ENCODE assay signal across 10 cellular contexts in genomic region chr12:57735952-57736742, GRCh38. TPM values are rescaled to one million over a fixed set of nuclear protein-coding genes. Genes with fewer than 3 reads are reported as not detected.
DNase-seq lines count a peak whose midpoint lies in the region; ATAC-seq, FAIRE-seq and TF ChIP-seq lines count a peak whose summit lies in the region.
"Had no signal": no experiment of that assay in that cellular context is flagged by ENCODE, and none has a peak within 500 bp of the region (broad histone marks: within the 10 kb centered on the region; RNA-seq: fewer than 3 reads in every experiment).

No MANE protein-coding gene starts in this region.

- in situ Hi-C loops in HepG2 (cut with HindIII; ENCODE audit: extremely low pct_ligation_motif_present, low pct_unique_long_range_greater_than_20kb): no loop called here

- TF ChIP-seq EP300 in HepG2 (IDR thresholded peaks at IDR 0.05; ENCODE audit: low read depth in 2 of 2, low read length in 2 of 2) (no peak), HepG2 (CRISPR knock-in tag; IDR thresholded peaks at IDR 0.05; ENCODE audit: borderline replicate concordance) (no peak)

- TF ChIP-seq RAD21 in HepG2 (CRISPR knock-in tag; IDR thresholded peaks at IDR 0.05): peak; percentile 62; the same call in 1 of the 2 replicates

- peak in 1 of 7 experiments; percentile 11 for TF ChIP-seq CTCF in body of pancreas (IDR thresholded peaks at IDR 0.05)
- TF ChIP-seq CTCF in HepG2 (CRISPR knock-in tag; IDR thresholded peaks at IDR 0.05): peak; percentile 71

- no peaks in the 10 kb centered on the region for H3K9me3 Mint-ChIP-seq in activated T-cell treated with anti-CD3 and anti-CD28 coated beads, Interleukin-2, amount 50 U/mL, for 72 hours

- no peak for FAIRE-seq in HepG2 (lab: Jason Lieb, UNC)
- FAIRE-seq: colon, GM18507 had no signal

- H3K9me3 ChIP-seq in body of pancreas (no peaks in the 10 kb centered on the region), HepG2 (ENCODE audit: low read length) (no peaks in the 10 kb centered on the region)

- no peaks in the 10 kb centered on the region for H4K20me1 ChIP-seq in HepG2 (ENCODE audit: insufficient read depth, low read length)

- POLR2A ChIA-PET in HepG2 (lab: Yijun Ruan, JAX): interaction anchor here (1.2 to 3.3 kb wide), 6 partner anchors 8 to 189 kb away, joined by 3 to 29 read pairs (median 4); partner anchors contain the start of genes CDK4, DCTN2 and TSPAN31

- CTCF ChIA-PET in HepG2 (lab: Yijun Ruan, JAX; ENCODE audit: low intra/inter-chr PET ratio, low total read pairs): interaction anchor here (1.8 kb wide), 1 partner anchor 10 kb away, joined by 6 read pairs; no protein-coding TSS in a partner anchor

- no peaks in the 10 kb centered on the region for H3K79me2 ChIP-seq in HepG2 (ENCODE audit: insufficient read depth, low read length)

- H3K9ac ChIP-seq in HepG2 (ENCODE audit: insufficient read depth, low read depth, low read length): no peak overlapping the region

- ATAC-seq in body of pancreas: peak; percentile 19
- ATAC-seq in HepG2: peak; percentile 78
- no peak for ATAC-seq in GM18502 (IDR thresholded peaks at IDR 0.05; ENCODE audit: poor library complexity, unreplicated experiment)
- no peak for ATAC-seq in HG03469 (IDR thresholded peaks at IDR 0.05; ENCODE audit: unreplicated experiment)
- ATAC-seq in activated T-cell treated with anti-CD3 and anti-CD28 coated beads, Interleukin-2, amount 50 U/mL, for 72 hours (replicated peaks in 1 of 2): no peak

- peaks cover 11 to 48% of the 10 kb centered on the region in 2 donors for H3K27me3 ChIP-seq in body of pancreas
- H3K27me3 ChIP-seq in HepG2 (ENCODE audit: control insufficient read depth in 1 of 2, insufficient read depth in 2 of 2, low read length in 2 of 2): peaks cover 12 to 64% of the 10 kb centered on the region in 2 experiments; a peak in 4 of 5 replicates

- H3K4me3 ChIP-seq in body of pancreas (no peak overlapping the region), HepG2 (replicated peaks in 1 of 3; ENCODE audit: insufficient read depth in 1 of 3, low read depth in 2 of 3, low read length in 3 of 3) (peak overlapping the region; percentile 48 to 73 (median 49))

- H3K27ac ChIP-seq in body of pancreas (no peak overlapping the region), HepG2 (ENCODE audit: extremely low read length, insufficient read depth, low read length) (no peak overlapping the region)

- H3K36me3 ChIP-seq in body of pancreas (replicated peaks in 1 of 2; ENCODE audit: insufficient read depth in 1 of 2, low read depth in 2 of 2): no peaks in the 10 kb centered on the region
- H3K36me3 ChIP-seq in HepG2 (replicated peaks in 1 of 2; ENCODE audit: control insufficient read depth in 1 of 2, insufficient read depth in 2 of 2, low read length in 2 of 2): no peaks in the 10 kb centered on the region

- H3K4me3 Mint-ChIP-seq in activated T-cell treated with anti-CD3 and anti-CD28 coated beads, Interleukin-2, amount 50 U/mL, for 72 hours: no peak overlapping the region

- peaks cover 2 to 11% of the 10 kb centered on the region in 2 donors for H3K36me3 Mint-ChIP-seq in activated T-cell treated with anti-CD3 and anti-CD28 coated beads, Interleukin-2, amount 50 U/mL, for 72 hours (ENCODE audit: insufficient read depth in 2 of 2)

- DNase-seq in AG08395 (ENCODE audit: low spot score) (peak; percentile 41), HuH-7.5 (ENCODE audit: low spot score) (peak; percentile 86), body of pancreas (peak in 1 of 4 donors; percentile 25), HepG2 (ENCODE audit: low spot score) (peak; percentile 37)
- DNase-seq in stimulated activated CD4-positive, alpha-beta T cell treated with anti-CD3 and anti-CD28 coated beads, Interleukin-2, amount 100 ng/mL, for 24 hours: no peak
- no peak for DNase-seq in activated T-cell treated with anti-CD3 and anti-CD28 coated beads, Interleukin-2, amount 50 U/mL, for 72 hours

- no peaks in the 10 kb centered on the region for H3K27me3 Mint-ChIP-seq in activated T-cell treated with anti-CD3 and anti-CD28 coated beads, Interleukin-2, amount 50 U/mL, for 72 hours (ENCODE audit: low read depth)

- peaks cover 32% of the 10 kb centered on the region for H3K4me1 Mint-ChIP-seq in activated T-cell treated with anti-CD3 and anti-CD28 coated beads, Interleukin-2, amount 50 U/mL, for 72 hours (ENCODE audit: low read depth)

- intact Hi-C loops in body of pancreas (cut with DNase I): no loop called here
- intact Hi-C loops in HepG2 (cut with micrococcal nuclease; ENCODE audit: unreplicated experiment): loop anchor here (5.0 kb wide), 2 partner anchors 44 to 154 kb away; partner anchors contain the start of gene OS9

- H2AFZ ChIP-seq in HepG2 (ENCODE audit: low read length): no peak overlapping the region

- BruUV-seq in HepG2 (replicated peaks; lab: Mats Ljungman, UMichigan): no TSS peak

- no peak overlapping the region for H3K27ac Mint-ChIP-seq in activated T-cell treated with anti-CD3 and anti-CD28 coated beads, Interleukin-2, amount 50 U/mL, for 72 hours

- H3K4me1 ChIP-seq in body of pancreas: peaks cover 31% of the 10 kb centered on the region
- peaks cover 42% of the 10 kb centered on the region for H3K4me1 ChIP-seq in HepG2 (ENCODE audit: insufficient read depth, low read length)

- WGBS in body of pancreas, 2 donors: 17 to 18% methylated on average over 24 to 45 of the region's 49 CpGs
- under 1% methylated on average over 22 of the region's 49 CpGs for WGBS in HepG2 (ENCODE audit: low lambda C conversion rate)

- H3K4me2 ChIP-seq in HepG2 (ENCODE audit: low read depth, low read length): peak overlapping the region; percentile 94

- no peak for TF ChIP-seq POLR2A in body of pancreas (IDR thresholded peaks at IDR 0.05)
- no peak for TF ChIP-seq POLR2A in HepG2 (IDR thresholded peaks at IDR 0.05; ENCODE audit: insufficient read depth in 1 of 2, low read depth in 2 of 2, low read length in 2 of 2)

RNA-seq across cellular contexts. Expression of gene AGAP2, which starts 2.4 kb away (rescaled TPM):
- total RNA-seq in body of pancreas: 1 to 10 TPM in 1 of 2 donors, under 1 TPM in 1; 0.33 to 1.0 TPM
- 0.38 and 0.81 TPM in 2 replicates for total RNA-seq in HepG2 (2016; rRNA removed; fragmentation: Illumina TruSeq; extraction: Trizol)
- total RNA-seq in HepG2 (2016; cell fraction: cytosol; rRNA removed; fragmentation: Illumina TruSeq; extraction: Trizol; ENCODE audit: low read depth): 0.10 and 0.18 TPM in 2 replicates
- total RNA-seq in HepG2 (2016; cell fraction: insoluble cytoplasmic fraction; rRNA removed; fragmentation: Illumina TruSeq; extraction: Trizol): 0.45 and 0.91 TPM in 2 replicates
- 0.24 and 0.49 TPM in 2 replicates for total RNA-seq in HepG2 (2016; cell fraction: membrane; rRNA removed; fragmentation: Illumina TruSeq; extraction: Trizol)
- 0.44 and 0.71 TPM in 2 replicates for total RNA-seq in HepG2 (2016; cell fraction: nucleus; rRNA removed; fragmentation: Illumina TruSeq; extraction: Trizol)
- 0.45 and 0.73 TPM in 2 replicates for polyA plus RNA-seq in HepG2 (2011; rRNA removed)
- polyA plus RNA-seq in HepG2 (2011; cell fraction: cytosol; rRNA removed): 0.50 and 0.87 TPM in 2 replicates
- polyA plus RNA-seq in HepG2 (2011; cell fraction: nucleus; rRNA removed): 1.0 and 1.5 TPM in 2 replicates
- polyA plus RNA-seq in HepG2 (2012): 0.23 and 0.31 TPM in 2 replicates
- 0.33 and 0.42 TPM in 2 replicates for polyA plus RNA-seq in HepG2 (2016; cell fraction: cytosol; fragmentation: Illumina TruSeq; extraction: Trizol; ENCODE audit: low read depth)
- polyA plus RNA-seq in HepG2 (2016; cell fraction: insoluble cytoplasmic fraction; fragmentation: Illumina TruSeq; extraction: Trizol; ENCODE audit: low read depth): 0.57 and 0.95 TPM in 2 replicates
- 0.10 and 0.23 TPM in 2 replicates for polyA plus RNA-seq in HepG2 (2016; cell fraction: membrane; fragmentation: Illumina TruSeq; extraction: Trizol; ENCODE audit: low read depth)
- 0.37 and 1.3 TPM in 2 replicates for polyA plus RNA-seq in HepG2 (2016; cell fraction: nucleus; fragmentation: Illumina TruSeq; extraction: Trizol; ENCODE audit: insufficient read depth, low read depth)
- 0.42 and 0.96 TPM in 2 replicates for polyA minus RNA-seq in HepG2 (2011; rRNA and poly(A)+ RNA removed; ENCODE audit: low replicate concordance)
- 0.70 and 0.79 TPM in 2 replicates for polyA minus RNA-seq in HepG2 (2011; cell fraction: cytosol; rRNA and poly(A)+ RNA removed)
- 0.90 and 1.5 TPM in 2 replicates for polyA minus RNA-seq in HepG2 (2011; cell fraction: nucleus; rRNA and poly(A)+ RNA removed)
- 10 to 100 TPM; 21.7 to 26.9 TPM for total RNA-seq in activated T-cell treated with anti-CD3 and anti-CD28 coated beads, Interleukin-2, amount 50 U/mL, for 72 hours

RNA-seq across cellular contexts. Expression of gene TSPAN31, which starts 8.7 kb away (rescaled TPM):
- total RNA-seq in body of pancreas (10 to 100 TPM; 33.7 to 36.9 TPM), HepG2 (2016; rRNA removed; fragmentation: Illumina TruSeq; extraction: Trizol) (5.4 and 10.4 TPM in 2 replicates)
- total RNA-seq in HepG2 (2016; cell fraction: cytosol; rRNA removed; fragmentation: Illumina TruSeq; extraction: Trizol; ENCODE audit: low read depth): 3.1 and 3.3 TPM in 2 replicates
- 7.8 and 11.5 TPM in 2 replicates for total RNA-seq in HepG2 (2016; cell fraction: insoluble cytoplasmic fraction; rRNA removed; fragmentation: Illumina TruSeq; extraction: Trizol)
- 6.1 and 6.3 TPM in 2 replicates for total RNA-seq in HepG2 (2016; cell fraction: membrane; rRNA removed; fragmentation: Illumina TruSeq; extraction: Trizol)
- total RNA-seq in HepG2 (2016; cell fraction: nucleus; rRNA removed; fragmentation: Illumina TruSeq; extraction: Trizol): 8.7 and 15.1 TPM in 2 replicates
- polyA plus RNA-seq in HepG2 (2011; rRNA removed): 24.6 and 27.3 TPM in 2 replicates
- 19.3 and 22.2 TPM in 2 replicates for polyA plus RNA-seq in HepG2 (2011; cell fraction: cytosol; rRNA removed)
- 26.2 and 31.2 TPM in 2 replicates for polyA plus RNA-seq in HepG2 (2011; cell fraction: nucleus; rRNA removed)
- polyA plus RNA-seq in HepG2 (2012): 17.1 and 17.8 TPM in 2 replicates
- polyA plus RNA-seq in HepG2 (2016; cell fraction: cytosol; fragmentation: Illumina TruSeq; extraction: Trizol; ENCODE audit: low read depth): 3.2 and 4.3 TPM in 2 replicates
- polyA plus RNA-seq in HepG2 (2016; cell fraction: insoluble cytoplasmic fraction; fragmentation: Illumina TruSeq; extraction: Trizol; ENCODE audit: low read depth): 6.6 and 6.9 TPM in 2 replicates
- 4.9 and 7.9 TPM in 2 replicates for polyA plus RNA-seq in HepG2 (2016; cell fraction: membrane; fragmentation: Illumina TruSeq; extraction: Trizol; ENCODE audit: low read depth)
- polyA plus RNA-seq in HepG2 (2016; cell fraction: nucleus; fragmentation: Illumina TruSeq; extraction: Trizol; ENCODE audit: insufficient read depth, low read depth): 22.0 and 24.1 TPM in 2 replicates
- polyA minus RNA-seq in HepG2 (2011; rRNA and poly(A)+ RNA removed; ENCODE audit: low replicate concordance): 8.6 and 23.9 TPM in 2 replicates
- polyA minus RNA-seq in HepG2 (2011; cell fraction: cytosol; rRNA and poly(A)+ RNA removed): 5.8 and 8.3 TPM in 2 replicates
- 14.9 and 21.0 TPM in 2 replicates for polyA minus RNA-seq in HepG2 (2011; cell fraction: nucleus; rRNA and poly(A)+ RNA removed)
- 10 to 100 TPM; 18.2 to 19.6 TPM for total RNA-seq in activated T-cell treated with anti-CD3 and anti-CD28 coated beads, Interleukin-2, amount 50 U/mL, for 72 hours

RNA-seq across cellular contexts. Expression of gene CDK4, which starts 16.0 kb away (rescaled TPM):
- total RNA-seq in body of pancreas (10 to 100 TPM; 27.0 to 81.2 TPM), HepG2 (2016; rRNA removed; fragmentation: Illumina TruSeq; extraction: Trizol) (209 and 255 TPM in 2 replicates)
- 114 and 177 TPM in 2 replicates for total RNA-seq in HepG2 (2016; cell fraction: cytosol; rRNA removed; fragmentation: Illumina TruSeq; extraction: Trizol; ENCODE audit: low read depth)
- total RNA-seq in HepG2 (2016; cell fraction: insoluble cytoplasmic fraction; rRNA removed; fragmentation: Illumina TruSeq; extraction: Trizol): 213 and 245 TPM in 2 replicates
- total RNA-seq in HepG2 (2016; cell fraction: membrane; rRNA removed; fragmentation: Illumina TruSeq; extraction: Trizol): 203 and 282 TPM in 2 replicates
- 105 and 134 TPM in 2 replicates for total RNA-seq in HepG2 (2016; cell fraction: nucleus; rRNA removed; fragmentation: Illumina TruSeq; extraction: Trizol)
- 171 and 191 TPM in 2 replicates for polyA plus RNA-seq in HepG2 (2011; rRNA removed)
- 223 and 255 TPM in 2 replicates for polyA plus RNA-seq in HepG2 (2011; cell fraction: cytosol; rRNA removed)
- 58.2 and 58.6 TPM in 2 replicates for polyA plus RNA-seq in HepG2 (2011; cell fraction: nucleus; rRNA removed)
- 68.6 and 92.8 TPM in 2 replicates for polyA plus RNA-seq in HepG2 (2012)
- 148 and 226 TPM in 2 replicates for polyA plus RNA-seq in HepG2 (2016; cell fraction: cytosol; fragmentation: Illumina TruSeq; extraction: Trizol; ENCODE audit: low read depth)
- 315 and 325 TPM in 2 replicates for polyA plus RNA-seq in HepG2 (2016; cell fraction: insoluble cytoplasmic fraction; fragmentation: Illumina TruSeq; extraction: Trizol; ENCODE audit: low read depth)
- 208 and 297 TPM in 2 replicates for polyA plus RNA-seq in HepG2 (2016; cell fraction: membrane; fragmentation: Illumina TruSeq; extraction: Trizol; ENCODE audit: low read depth)
- polyA plus RNA-seq in HepG2 (2016; cell fraction: nucleus; fragmentation: Illumina TruSeq; extraction: Trizol; ENCODE audit: insufficient read depth, low read depth): 175 and 177 TPM in 2 replicates
- 141 and 375 TPM in 2 replicates for polyA minus RNA-seq in HepG2 (2011; rRNA and poly(A)+ RNA removed; ENCODE audit: low replicate concordance)
- 49.7 and 59.9 TPM in 2 replicates for polyA minus RNA-seq in HepG2 (2011; cell fraction: cytosol; rRNA and poly(A)+ RNA removed)
- 72.6 and 80.6 TPM in 2 replicates for polyA minus RNA-seq in HepG2 (2011; cell fraction: nucleus; rRNA and poly(A)+ RNA removed)
- 100 to 1,000 TPM; 150 to 154 TPM for total RNA-seq in activated T-cell treated with anti-CD3 and anti-CD28 coated beads, Interleukin-2, amount 50 U/mL, for 72 hours

RNA-seq across cellular contexts. Expression of gene MARCHF9, which starts 18.8 kb away (rescaled TPM):
- total RNA-seq in body of pancreas (1 to 10 TPM; 5.2 to 9.9 TPM), HepG2 (2016; rRNA removed; fragmentation: Illumina TruSeq; extraction: Trizol) (2.7 and 5.7 TPM in 2 replicates)
- 3.9 and 5.1 TPM in 2 replicates for total RNA-seq in HepG2 (2016; cell fraction: cytosol; rRNA removed; fragmentation: Illumina TruSeq; extraction: Trizol; ENCODE audit: low read depth)
- 3.4 and 4.7 TPM in 2 replicates for total RNA-seq in HepG2 (2016; cell fraction: insoluble cytoplasmic fraction; rRNA removed; fragmentation: Illumina TruSeq; extraction: Trizol)
- 5.9 and 6.2 TPM in 2 replicates for total RNA-seq in HepG2 (2016; cell fraction: membrane; rRNA removed; fragmentation: Illumina TruSeq; extraction: Trizol)
- 3.4 and 4.3 TPM in 2 replicates for total RNA-seq in HepG2 (2016; cell fraction: nucleus; rRNA removed; fragmentation: Illumina TruSeq; extraction: Trizol)
- 9.6 and 14.5 TPM in 2 replicates for polyA plus RNA-seq in HepG2 (2011; rRNA removed)
- polyA plus RNA-seq in HepG2 (2011; cell fraction: cytosol; rRNA removed): 8.1 and 8.8 TPM in 2 replicates
- 15.5 and 17.5 TPM in 2 replicates for polyA plus RNA-seq in HepG2 (2011; cell fraction: nucleus; rRNA removed)
- polyA plus RNA-seq in HepG2 (2012): 7.7 and 10.3 TPM in 2 replicates
- polyA plus RNA-seq in HepG2 (2016; cell fraction: cytosol; fragmentation: Illumina TruSeq; extraction: Trizol; ENCODE audit: low read depth): 2.7 and 3.1 TPM in 2 replicates
- polyA plus RNA-seq in HepG2 (2016; cell fraction: insoluble cytoplasmic fraction; fragmentation: Illumina TruSeq; extraction: Trizol; ENCODE audit: low read depth): 5.0 and 8.0 TPM in 2 replicates
- 5.8 TPM in 2 replicates for polyA plus RNA-seq in HepG2 (2016; cell fraction: membrane; fragmentation: Illumina TruSeq; extraction: Trizol; ENCODE audit: low read depth)
- 13.4 and 15.4 TPM in 2 replicates for polyA plus RNA-seq in HepG2 (2016; cell fraction: nucleus; fragmentation: Illumina TruSeq; extraction: Trizol; ENCODE audit: insufficient read depth, low read depth)
- polyA minus RNA-seq in HepG2 (2011; rRNA and poly(A)+ RNA removed; ENCODE audit: low replicate concordance): 12.1 and 12.5 TPM in 2 replicates
- polyA minus RNA-seq in HepG2 (2011; cell fraction: cytosol; rRNA and poly(A)+ RNA removed): 4.1 and 4.5 TPM in 2 replicates
- polyA minus RNA-seq in HepG2 (2011; cell fraction: nucleus; rRNA and poly(A)+ RNA removed): 3.7 and 5.3 TPM in 2 replicates
- total RNA-seq in activated T-cell treated with anti-CD3 and anti-CD28 coated beads, Interleukin-2, amount 50 U/mL, for 72 hours: 10 to 100 TPM; 30.2 to 32.9 TPM

RNA-seq across cellular contexts. Expression of gene CYP27B1, which starts 30.7 kb away (rescaled TPM):
- total RNA-seq in body of pancreas (1 to 10 TPM; 2.6 to 3.6 TPM), HepG2 (2016; rRNA removed; fragmentation: Illumina TruSeq; extraction: Trizol) (0.97 and 2.3 TPM in 2 replicates)
- total RNA-seq in HepG2 (2016; cell fraction: cytosol; rRNA removed; fragmentation: Illumina TruSeq; extraction: Trizol; ENCODE audit: low read depth): 0.51 and 0.53 TPM in 2 replicates
- 0.70 and 2.8 TPM in 2 replicates for total RNA-seq in HepG2 (2016; cell fraction: insoluble cytoplasmic fraction; rRNA removed; fragmentation: Illumina TruSeq; extraction: Trizol)
- total RNA-seq in HepG2 (2016; cell fraction: membrane; rRNA removed; fragmentation: Illumina TruSeq; extraction: Trizol): 0.79 and 0.83 TPM in 2 replicates
- total RNA-seq in HepG2 (2016; cell fraction: nucleus; rRNA removed; fragmentation: Illumina TruSeq; extraction: Trizol): 4.1 and 5.2 TPM in 2 replicates
- polyA plus RNA-seq in HepG2 (2011; rRNA removed): 3.0 and 3.4 TPM in 2 replicates
- polyA plus RNA-seq in HepG2 (2011; cell fraction: cytosol; rRNA removed): 0.86 and 1.2 TPM in 2 replicates
- 19.6 and 23.7 TPM in 2 replicates for polyA plus RNA-seq in HepG2 (2011; cell fraction: nucleus; rRNA removed)
- 1.4 and 2.3 TPM in 2 replicates for polyA plus RNA-seq in HepG2 (2012)
- polyA plus RNA-seq in HepG2 (2016; cell fraction: cytosol; fragmentation: Illumina TruSeq; extraction: Trizol; ENCODE audit: low read depth): 0.29 and 0.36 TPM in 2 replicates
- 1.1 and 1.2 TPM in 2 replicates for polyA plus RNA-seq in HepG2 (2016; cell fraction: insoluble cytoplasmic fraction; fragmentation: Illumina TruSeq; extraction: Trizol; ENCODE audit: low read depth)
- 0.59 and 0.77 TPM in 2 replicates for polyA plus RNA-seq in HepG2 (2016; cell fraction: membrane; fragmentation: Illumina TruSeq; extraction: Trizol; ENCODE audit: low read depth)
- polyA plus RNA-seq in HepG2 (2016; cell fraction: nucleus; fragmentation: Illumina TruSeq; extraction: Trizol; ENCODE audit: insufficient read depth, low read depth): 6.9 and 9.0 TPM in 2 replicates
- 5.9 and 7.2 TPM in 2 replicates for polyA minus RNA-seq in HepG2 (2011; rRNA and poly(A)+ RNA removed; ENCODE audit: low replicate concordance)
- 0.40 and 1.9 TPM in 2 replicates for polyA minus RNA-seq in HepG2 (2011; cell fraction: cytosol; rRNA and poly(A)+ RNA removed)
- polyA minus RNA-seq in HepG2 (2011; cell fraction: nucleus; rRNA and poly(A)+ RNA removed): 15.7 and 19.3 TPM in 2 replicates
- 10 to 100 TPM; 11.1 to 14.7 TPM for total RNA-seq in activated T-cell treated with anti-CD3 and anti-CD28 coated beads, Interleukin-2, amount 50 U/mL, for 72 hours

Comparison
In these comparisons a context has a peak if more than half of its experiments do, and no peak if none do; other contexts are left out.
1. DNase-seq: peak in AG08395 (single experiment), HuH-7.5 (single experiment) and HepG2 (single experiment); none in stimulated activated CD4-positive, alpha-beta T cell treated with anti-CD3 and anti-CD28 coated beads, Interleukin-2, amount 100 ng/mL, for 24 hours (0 of 2) and activated T-cell treated with anti-CD3 and anti-CD28 coated beads, Interleukin-2, amount 50 U/mL, for 72 hours (0 of 2).
2. ATAC-seq: peak in body of pancreas (single experiment) and HepG2 (single experiment); none in GM18502 (single experiment), HG03469 (single experiment) and activated T-cell treated with anti-CD3 and anti-CD28 coated beads, Interleukin-2, amount 50 U/mL, for 72 hours (0 of 2).
3. H3K4me3 ChIP-seq: peak in HepG2 (3 of 3); none in body of pancreas (0 of 2).
4. RNA of gene AGAP2, which starts 2.4 kb away (total RNA-seq): 21.7 to 26.9 TPM in activated T-cell treated with anti-CD3 and anti-CD28 coated beads, Interleukin-2, amount 50 U/mL, for 72 hours; 0.33 to 1.0 TPM in body of pancreas and 0.10 to 0.91 TPM in HepG2; every median in the first group is over 10 times any median in the second.